In the genomic region with DNA sequence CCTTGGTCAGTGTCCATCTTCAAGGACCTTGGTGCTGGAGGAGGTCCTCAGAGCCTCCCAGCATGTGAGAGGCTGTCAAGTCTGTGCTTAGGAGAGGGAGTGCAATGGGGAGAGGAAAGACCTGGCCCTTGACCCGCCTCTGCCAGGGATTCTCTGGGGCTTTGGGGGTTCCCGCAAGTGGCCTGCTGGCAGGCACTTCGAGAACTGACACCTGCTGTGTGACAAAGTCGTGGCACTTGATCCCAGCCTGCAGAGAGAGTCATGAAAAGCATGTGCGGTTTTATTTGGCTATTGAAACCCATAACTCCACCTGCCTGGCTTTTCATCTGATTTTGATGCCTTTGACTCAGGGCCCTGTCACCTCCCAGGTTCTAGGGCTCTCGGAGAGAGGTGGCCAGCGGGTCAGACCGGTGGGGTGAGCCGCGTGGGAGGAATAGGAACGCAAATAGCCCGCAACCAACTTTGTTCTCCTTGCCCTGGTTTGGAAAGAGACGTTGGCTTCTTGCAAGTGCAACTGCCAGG, we compare ENCODE assay signal across 8 cellular contexts. TPM values are rescaled to one million over a fixed set of nuclear protein-coding genes. Genes with fewer than 3 reads are reported as not detected.
A peak's percentile ranks its signal among the peaks of the same experiment; 100 is the strongest.
DNase-seq lines count a peak whose midpoint lies in the region; ATAC-seq and TF ChIP-seq lines count a peak whose summit lies in the region.

No MANE protein-coding gene starts in this region.

- intact Hi-C loops in activated CD8-positive, alpha-beta T cell treated with anti-CD3 and anti-CD28 coated beads for 36 hours (cut with micrococcal nuclease): no loop called here

- H3K27me3 Mint-ChIP-seq in activated CD8-positive, alpha-beta T cell treated with anti-CD3 and anti-CD28 coated beads for 36 hours: no peaks in the 10 kb centered on the region
- H3K27me3 Mint-ChIP-seq in naive thymus-derived CD8-positive, alpha-beta T cell: no peaks in the 10 kb centered on the region

- H3K4me1 Mint-ChIP-seq in activated CD8-positive, alpha-beta T cell treated with anti-CD3 and anti-CD28 coated beads for 36 hours (ENCODE audit: low read depth): peaks cover 70% of the 10 kb centered on the region
- peaks cover 43 to 82% (median 76%) of the 10 kb centered on the region in 4 donors for H3K4me1 Mint-ChIP-seq in naive thymus-derived CD8-positive, alpha-beta T cell

- POLR2A ChIA-PET in activated CD8-positive, alpha-beta T cell treated with anti-CD3 and anti-CD28 coated beads for 36 hours (lab: Charles Lee): interaction anchor here (0.7 to 2.8 kb wide), 5 partner anchors 13 to 79 kb away, joined by 3 to 12 read pairs (median 4); no protein-coding TSS in a partner anchor
- POLR2A ChIA-PET in naive thymus-derived CD8-positive, alpha-beta T cell (lab: Charles Lee): interaction anchor here (1.7 to 6.1 kb wide), 4 partner anchors 10 to 16 kb away, joined by 8 to 39 read pairs (median 18); no protein-coding TSS in a partner anchor

- CTCF ChIA-PET in activated CD8-positive, alpha-beta T cell treated with anti-CD3 and anti-CD28 coated beads for 36 hours (lab: Charles Lee): interaction anchor here (1.1 to 3.2 kb wide), 4 partner anchors 13 to 150 kb away, joined by 3 to 13 read pairs (median 4); no protein-coding TSS in a partner anchor

- no peak for TF ChIP-seq CTCF in activated CD8-positive, alpha-beta T cell treated with anti-CD3 and anti-CD28 coated beads for 36 hours (IDR thresholded peaks at IDR 0.05)
- TF ChIP-seq CTCF in coronary artery (IDR thresholded peaks at IDR 0.05): no peak

- peaks cover 8% of the 10 kb centered on the region for H3K9me3 Mint-ChIP-seq in activated CD8-positive, alpha-beta T cell treated with anti-CD3 and anti-CD28 coated beads for 36 hours
- H3K9me3 Mint-ChIP-seq in naive thymus-derived CD8-positive, alpha-beta T cell: peaks cover 0 to 9% (median 0%) of the 10 kb centered on the region in 9 donors

- no peak for DNase-seq in activated CD4-positive, CD25-positive, alpha-beta regulatory T cell treated with anti-CD3 and anti-CD28 coated beads, Interleukin-2, amount 50 U/mL, for 72 hours
- peak; percentile 74 for DNase-seq in activated CD8-positive, alpha-beta T cell treated with anti-CD3 and anti-CD28 coated beads for 36 hours
- DNase-seq in naive thymus-derived CD8-positive, alpha-beta T cell: peak in 1 of 10 donors; percentile 10
- DNase-seq in NCI-H510A (lab: John Stamatoyannopoulos, UW) (no peak), coronary artery (ENCODE audit: low spot score) (no peak)

- no peak overlapping the region for H3K4me3 ChIP-seq in coronary artery

- H3K27ac Mint-ChIP-seq in activated CD8-positive, alpha-beta T cell treated with anti-CD3 and anti-CD28 coated beads for 36 hours: peak overlapping the region; percentile 89
- H3K27ac Mint-ChIP-seq in naive thymus-derived CD8-positive, alpha-beta T cell: peak overlapping the region; percentile 87 to 95 (median 91)

- ATAC-seq in activated CD4-positive, CD25-positive, alpha-beta regulatory T cell treated with anti-CD3 and anti-CD28 coated beads, Interleukin-2, amount 50 U/mL, for 24 hours: peak; percentile 36 to 57
- ATAC-seq in HG03045 (IDR thresholded peaks at IDR 0.05; ENCODE audit: unreplicated experiment) (peak; percentile 10), GM19324 (IDR thresholded peaks at IDR 0.05; ENCODE audit: low FRiP score, unreplicated experiment) (no peak)
- peak; percentile 60 for ATAC-seq in activated CD8-positive, alpha-beta T cell treated with anti-CD3 and anti-CD28 coated beads for 36 hours
- ATAC-seq in naive thymus-derived CD8-positive, alpha-beta T cell: peak; percentile 19 to 21

- H3K27ac ChIP-seq in coronary artery: peak overlapping the region in 1 of 2 donors; percentile 35

- peak overlapping the region; percentile 52 for H3K4me3 Mint-ChIP-seq in activated CD8-positive, alpha-beta T cell treated with anti-CD3 and anti-CD28 coated beads for 36 hours
- peak overlapping the region; percentile 61 to 88 (median 81) for H3K4me3 Mint-ChIP-seq in naive thymus-derived CD8-positive, alpha-beta T cell

- peaks cover 17% of the 10 kb centered on the region for H3K36me3 Mint-ChIP-seq in activated CD8-positive, alpha-beta T cell treated with anti-CD3 and anti-CD28 coated beads for 36 hours (ENCODE audit: low read depth)
- peaks cover 0 to 7% (median 0%) of the 10 kb centered on the region in 3 donors for H3K36me3 Mint-ChIP-seq in naive thymus-derived CD8-positive, alpha-beta T cell

RNA-seq across cellular contexts. Expression of a gene that starts 42.8 kb away (rescaled TPM):
- 10 to 100 TPM; 33.6 to 34.5 TPM for total RNA-seq in activated CD8-positive, alpha-beta T cell treated with anti-CD3 and anti-CD28 coated beads for 36 hours
- total RNA-seq in naive thymus-derived CD8-positive, alpha-beta T cell: 10 to 100 TPM; 53.8 to 56.2 TPM
- polyA plus RNA-seq in naive thymus-derived CD8-positive, alpha-beta T cell: 1 to 10 TPM; 1.5 to 2.9 (median 2.0) TPM
